9 cellular contexts compared by ENCODE assay signal in the genomic region with DNA sequence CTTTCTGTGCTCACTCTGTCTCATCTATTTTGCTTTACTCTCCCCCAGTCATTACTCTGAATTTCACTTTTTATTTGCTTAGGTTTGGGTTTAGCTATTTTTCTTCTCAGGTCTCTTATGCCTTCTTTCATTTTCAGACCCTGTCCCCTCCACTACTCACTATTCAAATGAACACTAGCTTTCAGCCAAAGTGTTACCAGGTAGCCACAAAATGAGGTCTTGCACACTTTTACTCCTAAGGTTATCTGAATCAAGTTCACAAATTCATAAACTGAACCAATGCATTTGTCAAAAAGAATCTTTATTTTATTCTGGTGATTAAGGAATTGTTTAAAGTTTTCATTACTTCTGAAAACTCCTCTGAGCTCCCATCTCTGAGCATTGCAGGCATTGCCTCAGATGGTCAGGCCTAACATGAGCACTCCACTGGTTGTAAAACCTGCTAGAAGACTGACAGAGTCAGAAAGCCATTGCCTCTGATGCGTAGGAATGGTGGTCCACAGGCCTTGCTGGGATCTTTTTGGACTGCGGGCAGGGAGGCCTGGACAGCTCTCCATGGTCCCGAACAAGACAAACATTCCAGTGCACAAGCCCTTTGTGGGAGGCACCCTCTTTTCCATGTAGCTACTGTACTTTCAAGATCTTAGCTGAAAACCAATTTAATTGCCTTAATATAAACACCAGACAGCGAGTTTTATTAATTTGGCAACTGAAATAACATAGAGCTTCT. TPM values are rescaled to one million over a fixed set of nuclear protein-coding genes. Genes with fewer than 3 reads are reported as not detected.
DNase-seq lines count a peak whose midpoint lies in the region; ATAC-seq and TF ChIP-seq lines count a peak whose summit lies in the region.
"Had no signal": no experiment of that assay in that cellular context is flagged by ENCODE, and none has a peak within 500 bp of the region (broad histone marks: within the 10 kb centered on the region; RNA-seq: fewer than 3 reads in every experiment).

No MANE protein-coding gene starts in this region.

- H3K9ac ChIP-seq in GM23248 = no peak overlapping the region

- H3K27me3 ChIP-seq in GM23248 (replicated peaks; ENCODE audit: insufficient read depth) (no peaks in the 10 kb centered on the region), ascending aorta (no peaks in the 10 kb centered on the region)
- no peaks in the 10 kb centered on the region for H3K27me3 ChIP-seq in naive thymus-derived CD4-positive, alpha-beta T cell (ENCODE audit: control insufficient read depth in 2 of 2, insufficient read depth in 2 of 2, low read length in 2 of 2)
- H3K27me3 ChIP-seq: cardiac muscle cell had no signal

- in situ Hi-C loops in GM23248 (cut with MboI) = no loop called here

- H3K27ac ChIP-seq in GM23248 = peak overlapping the region; percentile 66; the same call in 1 of the 2 replicates
- peak overlapping the region; percentile 56 for H3K27ac ChIP-seq in naive thymus-derived CD4-positive, alpha-beta T cell (ENCODE audit: low read depth, low read length)
- H3K27ac ChIP-seq in ascending aorta = peak overlapping the region in 1 of 2 donors; percentile 28
- H3K27ac ChIP-seq: cardiac muscle cell had no signal

- ATAC-seq in GM18519 (IDR thresholded peaks at IDR 0.05; ENCODE audit: low FRiP score, unreplicated experiment) = peak; percentile 63
- no peak for ATAC-seq in naive thymus-derived CD4-positive, alpha-beta T cell

- H2AFZ ChIP-seq in GM23248 = no peak overlapping the region

- peak overlapping the region; percentile 74 for H3K4me2 ChIP-seq in GM23248 (ENCODE audit: unreplicated experiment)

- peaks cover 88% of the 10 kb centered on the region for H3K79me2 ChIP-seq in GM23248 (ENCODE audit: insufficient read depth)

- TF ChIP-seq CTCF in endothelial cell (IDR thresholded peaks at IDR 0.05; ENCODE audit: unreplicated experiment) (no peak), ascending aorta (IDR thresholded peaks at IDR 0.05) (no peak)

- peaks cover 34% of the 10 kb centered on the region for H3F3A ChIP-seq in GM23248 (ENCODE audit: insufficient read depth)

- H3K27ac Mint-ChIP-seq in naive thymus-derived CD4-positive, alpha-beta T cell = peak overlapping the region; percentile 5 to 92 (median 78)
- H3K27ac Mint-ChIP-seq in endothelial cell (ENCODE audit: unreplicated experiment) = no peak overlapping the region

- peak overlapping the region in 9 of 10 donors; percentile 2 to 64 (median 43) for H3K4me3 Mint-ChIP-seq in naive thymus-derived CD4-positive, alpha-beta T cell
- no peak overlapping the region for H3K4me3 Mint-ChIP-seq in endothelial cell (ENCODE audit: unreplicated experiment)

- CTCF ChIA-PET in naive thymus-derived CD4-positive, alpha-beta T cell (lab: Charles Lee) = interaction anchor here (0.7 to 2.8 kb wide), 5 partner anchors 13 to 217 kb away, joined by 3 to 9 read pairs (median 3); no protein-coding TSS in a partner anchor

- 0 out of 2 replicates have a peak, but pooled peaks cover 3% of the 10 kb centered on the region for H4K20me1 ChIP-seq in GM23248 (ENCODE audit: insufficient read depth)

- H3K9me2 ChIP-seq in GM23248 (ENCODE audit: insufficient read depth) = no peaks in the 10 kb centered on the region

- no peaks in the 10 kb centered on the region for H3K36me3 ChIP-seq in GM23248 (ENCODE audit: low read depth)
- H3K36me3 ChIP-seq in naive thymus-derived CD4-positive, alpha-beta T cell (ENCODE audit: control insufficient read depth in 2 of 3, insufficient read depth in 3 of 3, low read length in 3 of 3) = peaks cover 0 to 2% (median 0%) of the 10 kb centered on the region in 3 experiments
- H3K36me3 ChIP-seq in ascending aorta = no peaks in the 10 kb centered on the region
- H3K36me3 ChIP-seq: cardiac muscle cell had no signal

- H3K4me3 ChIP-seq in GM23248 = no peak overlapping the region
- no peak overlapping the region for H3K4me3 ChIP-seq in naive thymus-derived CD4-positive, alpha-beta T cell (ENCODE audit: low read length)
- no peak overlapping the region for H3K4me3 ChIP-seq in ascending aorta
- H3K4me3 ChIP-seq: cardiac muscle cell had no signal

- H3K36me3 Mint-ChIP-seq in naive thymus-derived CD4-positive, alpha-beta T cell = peaks cover 0 to 36% (median 14%) of the 10 kb centered on the region in 5 donors
- peaks cover 12% of the 10 kb centered on the region for H3K36me3 Mint-ChIP-seq in endothelial cell (ENCODE audit: low read depth, unreplicated experiment)

- H3K27me3 Mint-ChIP-seq in naive thymus-derived CD4-positive, alpha-beta T cell = no peaks in the 10 kb centered on the region
- H3K27me3 Mint-ChIP-seq in endothelial cell (ENCODE audit: unreplicated experiment) = peaks cover 3% of the 10 kb centered on the region

- POLR2A ChIA-PET in naive thymus-derived CD4-positive, alpha-beta T cell (lab: Charles Lee) = interaction anchor here (0.6 to 1.9 kb wide), 11 partner anchors 15 to 82 kb away, joined by 3 to 6 read pairs (median 3); partner anchors contain the start of gene FYN

- WGBS in GM23248 (ENCODE audit: low coverage in 1 of 2, low lambda C conversion rate in 2 of 2, missing lambda C conversion rate in 2 of 2), 2 experiments = 76 to 81% methylated on average over 4 of the region's 4 CpGs

- peaks cover 0 to 1% (median 0%) of the 10 kb centered on the region in 11 donors for H3K9me3 Mint-ChIP-seq in naive thymus-derived CD4-positive, alpha-beta T cell
- H3K9me3 Mint-ChIP-seq in endothelial cell (ENCODE audit: unreplicated experiment) = no peaks in the 10 kb centered on the region

- H3K4me1 Mint-ChIP-seq in naive thymus-derived CD4-positive, alpha-beta T cell = peaks cover 51 to 91% (median 86%) of the 10 kb centered on the region in 7 donors
- peaks cover 32% of the 10 kb centered on the region for H3K4me1 Mint-ChIP-seq in endothelial cell (ENCODE audit: unreplicated experiment)

- H3K4me1 ChIP-seq in GM23248 (ENCODE audit: insufficient read depth) = peaks cover 56% of the 10 kb centered on the region
- H3K4me1 ChIP-seq in naive thymus-derived CD4-positive, alpha-beta T cell (ENCODE audit: control insufficient read depth in 2 of 2, insufficient read depth in 2 of 2, low read length in 2 of 2) = peaks cover 38 to 54% of the 10 kb centered on the region in 2 donors
- peaks cover 0 to 7% of the 10 kb centered on the region in 2 donors for H3K4me1 ChIP-seq in ascending aorta

- H3K9me3 ChIP-seq in GM23248 (ENCODE audit: low read depth) (no peaks in the 10 kb centered on the region), ascending aorta (no peaks in the 10 kb centered on the region)
- H3K9me3 ChIP-seq in naive thymus-derived CD4-positive, alpha-beta T cell (ENCODE audit: control insufficient read depth in 2 of 3, low read length in 3 of 3) = no peaks in the 10 kb centered on the region

- intact Hi-C loops in naive thymus-derived CD4-positive, alpha-beta T cell (cut with micrococcal nuclease) = loop anchor here (1.0 to 2.0 kb wide), 6 partner anchors 9 to 20 kb away; no protein-coding TSS in a partner anchor
- intact Hi-C loops in ascending aorta (cut with DNase I) = no loop called here

- DNase-seq in GM23248 = no peak
- peak; percentile 39 for DNase-seq in OCI-M1 (lab: John Stamatoyannopoulos, UW)
- DNase-seq in naive thymus-derived CD4-positive, alpha-beta T cell = no peak
- DNase-seq in endothelial cell (ENCODE audit: low spot score) = no peak
- DNase-seq in ascending aorta (ENCODE audit: low spot score in 2 of 2) = no peak
- no peak for DNase-seq in foreskin melanocyte
- no peak for DNase-seq in stimulated activated naive CD4-positive, alpha-beta T cell (lab: John Stamatoyannopoulos, UW)

RNA-seq across cellular contexts. Expression of gene FYN, which starts 48.5 kb away (rescaled TPM):
- total RNA-seq in GM23248 (2014; rRNA removed; shearing (Covaris generic)) = 166 and 177 TPM in 2 replicates
- polyA plus RNA-seq in GM23248 (2016; fragmentation: Nextera tagmentation; extraction: Ambion mirVana) = 55.6 and 58.6 TPM in 2 replicates
- total RNA-seq in naive thymus-derived CD4-positive, alpha-beta T cell = 100 to 1,000 TPM; 200 to 720 (median 447) TPM
- polyA plus RNA-seq in naive thymus-derived CD4-positive, alpha-beta T cell = 100 to 1,000 TPM; 226 to 330 TPM
- total RNA-seq in endothelial cell (ENCODE audit: unreplicated experiment) = 474 TPM
- 141 TPM for total RNA-seq in ascending aorta
